ENCODE assay signal across 14 cellular contexts in the genomic region with DNA sequence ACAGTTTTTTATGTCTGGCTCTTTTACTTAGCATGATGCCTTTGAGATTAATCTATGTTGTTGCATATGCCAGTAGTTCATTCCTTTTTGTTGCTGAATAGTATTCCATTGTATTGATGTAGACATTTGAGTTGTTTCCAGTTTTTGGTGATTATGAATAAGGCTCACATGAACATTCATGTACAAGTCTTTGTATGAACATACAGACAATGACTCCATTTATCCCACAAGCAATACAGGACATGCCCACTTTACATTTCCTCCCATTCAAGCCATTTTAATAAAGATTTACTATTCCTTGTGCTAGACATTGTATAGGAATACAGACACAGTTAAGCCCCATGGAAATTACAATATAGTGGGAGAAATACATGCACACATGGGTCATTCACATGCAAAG.
DNase-seq lines count a peak whose midpoint lies in the region; ATAC-seq and TF ChIP-seq lines count a peak whose summit lies in the region.
"Had no signal": no experiment of that assay in that cellular context is flagged by ENCODE, and none has a peak within 500 bp of the region (broad histone marks: within the 10 kb centered on the region; RNA-seq: fewer than 3 reads in every experiment).

No MANE protein-coding gene starts in this region.

- CTCF ChIA-PET in activated naive CD4-positive, alpha-beta T cell treated with anti-CD3 and anti-CD28 coated beads for 36 hours (lab: Charles Lee): no interaction called here

- peak overlapping the region; percentile 54 for H3K27ac Mint-ChIP-seq in endothelial cell (ENCODE audit: unreplicated experiment)
- peak overlapping the region; percentile 58 for H3K27ac Mint-ChIP-seq in neural crest cell (ENCODE audit: unreplicated experiment)
- no peak overlapping the region for H3K27ac Mint-ChIP-seq in activated naive CD4-positive, alpha-beta T cell treated with anti-CD3 and anti-CD28 coated beads for 36 hours
- H3K27ac Mint-ChIP-seq: CD4-positive, alpha-beta memory T cell; GM23338; H9 had no signal

- peak; percentile 11 for DNase-seq in RPMI7951 (ENCODE audit: low read depth)
- DNase-seq in endothelial cell (ENCODE audit: low spot score): no peak
- no peak for DNase-seq in neural crest cell (ENCODE audit: low read depth, low spot score)
- DNase-seq in activated naive CD4-positive, alpha-beta T cell treated with anti-CD3 and anti-CD28 coated beads for 36 hours: no peak
- no peak for DNase-seq in kidney glomerular epithelial cell (lab: John Stamatoyannopoulos, UW)
- DNase-seq: C1 segment of cervical spinal cord; Caco-2; CD4-positive, alpha-beta memory T cell; DMS153; DND-41; H9 had no signal

- H3K27me3 Mint-ChIP-seq in endothelial cell (ENCODE audit: unreplicated experiment) (peaks cover 6% of the 10 kb centered on the region), neural crest cell (ENCODE audit: low read depth) (no peaks in the 10 kb centered on the region)
- H3K27me3 Mint-ChIP-seq in activated naive CD4-positive, alpha-beta T cell treated with anti-CD3 and anti-CD28 coated beads for 36 hours (ENCODE audit: low read depth): no peaks in the 10 kb centered on the region

- no peaks in the 10 kb centered on the region for H3K9me3 Mint-ChIP-seq in endothelial cell (ENCODE audit: unreplicated experiment)
- peaks cover 9% of the 10 kb centered on the region for H3K9me3 Mint-ChIP-seq in neural crest cell
- peaks cover 1% of the 10 kb centered on the region for H3K9me3 Mint-ChIP-seq in activated naive CD4-positive, alpha-beta T cell treated with anti-CD3 and anti-CD28 coated beads for 36 hours

- H3K4me1 Mint-ChIP-seq in endothelial cell (ENCODE audit: unreplicated experiment) (peaks cover 43% of the 10 kb centered on the region), neural crest cell (peaks cover 52% of the 10 kb centered on the region)
- H3K4me1 Mint-ChIP-seq in activated naive CD4-positive, alpha-beta T cell treated with anti-CD3 and anti-CD28 coated beads for 36 hours (ENCODE audit: low read depth): no peaks in the 10 kb centered on the region
- H3K4me1 Mint-ChIP-seq: CD4-positive, alpha-beta memory T cell had no signal

- ATAC-seq in HG02973 (IDR thresholded peaks at IDR 0.05; ENCODE audit: unreplicated experiment): no peak
- ATAC-seq: GM23338, HCT116 had no signal

- TF ChIP-seq CTCF in endothelial cell (IDR thresholded peaks at IDR 0.05; ENCODE audit: unreplicated experiment) (no peak), neural crest cell (conservative IDR thresholded peaks at IDR 0.05) (no peak)

- peak overlapping the region; percentile 26 for H3K4me3 Mint-ChIP-seq in endothelial cell (ENCODE audit: unreplicated experiment)
- peak overlapping the region; percentile 1 for H3K4me3 Mint-ChIP-seq in neural crest cell
- H3K4me3 Mint-ChIP-seq in activated naive CD4-positive, alpha-beta T cell treated with anti-CD3 and anti-CD28 coated beads for 36 hours: no peak overlapping the region
- H3K4me3 Mint-ChIP-seq: CD4-positive, alpha-beta memory T cell; GM23338; H9 had no signal

- peaks cover 13% of the 10 kb centered on the region for H3K36me3 Mint-ChIP-seq in endothelial cell (ENCODE audit: low read depth, unreplicated experiment)
- H3K36me3 Mint-ChIP-seq in neural crest cell (ENCODE audit: low read depth): peaks cover 2% of the 10 kb centered on the region
- H3K36me3 Mint-ChIP-seq in activated naive CD4-positive, alpha-beta T cell treated with anti-CD3 and anti-CD28 coated beads for 36 hours (ENCODE audit: low read depth): no peaks in the 10 kb centered on the region

- intact Hi-C loops in activated naive CD4-positive, alpha-beta T cell treated with anti-CD3 and anti-CD28 coated beads for 36 hours (cut with micrococcal nuclease): no loop called here
